In genomic region chr1:149936076-149936991, GRCh38 we compare ENCODE assay signal across 8 cellular contexts. TPM values are rescaled to one million over a fixed set of nuclear protein-coding genes. Genes with fewer than 3 reads are reported as not detected.
DNase-seq lines count a peak whose midpoint lies in the region; ATAC-seq, FAIRE-seq and TF ChIP-seq lines count a peak whose summit lies in the region.

MTMR11 (minus strand) TSS chr1:149936879; CDS start chr1:149936647, 232 bp downstream.

- H3K4me2 ChIP-seq in endothelial cell of umbilical vein (ENCODE audit: insufficient read depth, low read length) = peak within 1 kb of the TSS; percentile 75

- DNase-seq in ELR (ENCODE audit: low read depth) (peak; percentile 67), Panc1 (ENCODE audit: low read depth, low spot score) (no peak), endothelial cell of umbilical vein (ENCODE audit: low read depth, low spot score) (no peak), immature natural killer cell (no peak), NCI-H774 (lab: John Stamatoyannopoulos, UW) (no peak), T-cell (no peak)
- DNase-seq in stimulated activated naive CD4-positive, alpha-beta T cell (lab: John Stamatoyannopoulos, UW) = no peak

- H3K4me3 Mint-ChIP-seq in immature natural killer cell = no peak within 1 kb of the TSS
- no peak within 1 kb of the TSS for H3K4me3 Mint-ChIP-seq in T-cell

- H3K27me3 ChIP-seq in Panc1 (ENCODE audit: control insufficient read depth, insufficient read depth, low read length) = no peaks in the 10 kb centered on the region
- no peaks in the 10 kb centered on the region for H3K27me3 ChIP-seq in endothelial cell of umbilical vein (ENCODE audit: control insufficient read depth in 2 of 2, insufficient read depth in 2 of 2, low read length in 2 of 2)
- H3K27me3 ChIP-seq in mucosa of rectum (ENCODE audit: control insufficient read depth in 2 of 2, insufficient read depth in 2 of 2, low read length in 2 of 2) = no peaks in the 10 kb centered on the region

- H4K20me1 ChIP-seq in endothelial cell of umbilical vein (replicated peaks; ENCODE audit: control insufficient read depth, extremely low read depth, insufficient read depth, low read length) = no peaks in the 10 kb centered on the region

- peak; percentile 75 for FAIRE-seq in endothelial cell of umbilical vein (lab: Jason Lieb, UNC)

- H3K4me3 ChIP-seq in Panc1 (ENCODE audit: low read depth in 2 of 2, low read length in 2 of 2) = peak within 1 kb of the TSS; percentile 68 to 94
- peak within 1 kb of the TSS; percentile 29 to 47 (median 45) for H3K4me3 ChIP-seq in endothelial cell of umbilical vein (replicated peaks in 1 of 3; ENCODE audit: insufficient read depth in 1 of 3, low read depth in 1 of 3, low read length in 3 of 3)
- peak within 1 kb of the TSS; percentile 88 to 90 for H3K4me3 ChIP-seq in mucosa of rectum (ENCODE audit: low read length in 2 of 2)

- H3K79me2 ChIP-seq in endothelial cell of umbilical vein (ENCODE audit: control insufficient read depth, insufficient read depth, low read length) = no peaks in the 10 kb centered on the region

- H3K27ac Mint-ChIP-seq in immature natural killer cell = no peak within 1 kb of the TSS
- H3K27ac Mint-ChIP-seq in T-cell = peak within 1 kb of the TSS in 1 of 2 donors; percentile 34

- BruUV-seq in Panc1 (replicated peaks; lab: Mats Ljungman, UMichigan) = no TSS peak
- no TSS peak for BruUV-seq in endothelial cell of umbilical vein (replicated peaks; lab: Mats Ljungman, UMichigan)

- H3K9me3 Mint-ChIP-seq in immature natural killer cell (peaks cover 0 to 2% (median 0%) of the 10 kb centered on the region in 6 donors), T-cell (no peaks in the 10 kb centered on the region)

- H3K4me1 ChIP-seq in Panc1 (ENCODE audit: control insufficient read depth, insufficient read depth, low read length) (peaks cover 47% of the 10 kb centered on the region), endothelial cell of umbilical vein (ENCODE audit: control insufficient read depth, extremely low read depth, insufficient read depth, low read length) (peaks cover 38% of the 10 kb centered on the region), mucosa of rectum (ENCODE audit: control insufficient read depth in 2 of 2, insufficient read depth in 2 of 2, low read length in 2 of 2) (peaks cover 38 to 71% of the 10 kb centered on the region in 2 donors)

- POLR2A ChIA-PET in Panc1 (lab: Charles Lee) (no interaction called here), endothelial cell of umbilical vein (lab: Charles Lee) (interaction anchor here (2.0 kb wide), 1 partner anchor 48 kb away, joined by 6 read pairs; a partner anchor contains a TSS), T-cell (lab: Charles Lee) (no interaction called here)

- CTCF ChIA-PET in Panc1 (lab: Charles Lee) (no interaction called here), endothelial cell of umbilical vein (lab: Charles Lee) (interaction anchor here (1.0 kb wide), 1 partner anchor 48 kb away, joined by 3 read pairs; no protein-coding TSS in a partner anchor), T-cell (lab: Charles Lee) (no interaction called here)

- H3K9me3 ChIP-seq in Panc1 (ENCODE audit: control insufficient read depth, insufficient read depth, low read depth, low read length) (no peaks in the 10 kb centered on the region), endothelial cell of umbilical vein (replicated peaks; ENCODE audit: control insufficient read depth, insufficient read depth, low read length) (no peaks in the 10 kb centered on the region), mucosa of rectum (ENCODE audit: control insufficient read depth in 2 of 2, low read length in 2 of 2) (no peaks in the 10 kb centered on the region)

- H3K27me3 Mint-ChIP-seq in immature natural killer cell (ENCODE audit: low read depth in 3 of 3) = peaks cover 0 to 4% (median 3%) of the 10 kb centered on the region in 3 donors
- peaks cover 2 to 4% of the 10 kb centered on the region in 2 donors for H3K27me3 Mint-ChIP-seq in T-cell

- H3K9ac ChIP-seq in endothelial cell of umbilical vein (replicated peaks; ENCODE audit: extremely low read depth, insufficient read depth, low read length) = no peak within 1 kb of the TSS
- peak within 1 kb of the TSS; percentile 84 to 94 for H3K9ac ChIP-seq in mucosa of rectum (ENCODE audit: low read depth in 1 of 2, low read length in 2 of 2)

- H3K4me1 Mint-ChIP-seq in immature natural killer cell (peaks cover 0 to 4% of the 10 kb centered on the region in 2 donors), T-cell (peaks cover 8 to 21% (median 21%) of the 10 kb centered on the region in 3 donors)

- H3K27ac ChIP-seq in Panc1 (ENCODE audit: low read length) (peak within 1 kb of the TSS; percentile 91), endothelial cell of umbilical vein (ENCODE audit: insufficient read depth, low read depth, low read length) (no peak within 1 kb of the TSS), mucosa of rectum (ENCODE audit: low read depth in 2 of 2, low read length in 2 of 2) (peak within 1 kb of the TSS; percentile 91 to 92)

- H2AFZ ChIP-seq in endothelial cell of umbilical vein (ENCODE audit: low read depth, low read length) = peak within 1 kb of the TSS; percentile 32

- H3K36me3 Mint-ChIP-seq in immature natural killer cell (no peaks in the 10 kb centered on the region), T-cell (no peaks in the 10 kb centered on the region)

- H3K36me3 ChIP-seq in Panc1 (ENCODE audit: control insufficient read depth, insufficient read depth, low read length) (no peaks in the 10 kb centered on the region), endothelial cell of umbilical vein (ENCODE audit: control insufficient read depth in 2 of 2, extremely low read depth in 1 of 2, insufficient read depth in 2 of 2, low read length in 2 of 2) (no peaks in the 10 kb centered on the region), mucosa of rectum (ENCODE audit: control insufficient read depth in 2 of 2, insufficient read depth in 2 of 2, low read length in 2 of 2) (peaks cover 13 to 24% of the 10 kb centered on the region in 2 donors)

- ATAC-seq in Panc1 (peak; percentile 76), T-cell (replicated peaks in 1 of 4) (no peak)

- H3K9me1 ChIP-seq in endothelial cell of umbilical vein (replicated peaks; ENCODE audit: control insufficient read depth, extremely low read depth, insufficient read depth, low read length) = no peaks in the 10 kb centered on the region

- TF ChIP-seq CTCF in Panc1 (IDR thresholded peaks at IDR 0.05) (no peak), endothelial cell of umbilical vein (IDR thresholded peaks at IDR 0.05; ENCODE audit: extremely low read depth in 1 of 2, insufficient read depth in 1 of 2, low read depth in 1 of 2, low read length in 2 of 2) (no peak)

- in situ Hi-C loops in Panc1 (cut with HindIII; ENCODE audit: low pct_unique_long_range_greater_than_20kb, low sequenced_read_pairs) = no loop called here

- intact Hi-C loops in Panc1 (cut with micrococcal nuclease; ENCODE audit: unreplicated experiment) = no loop called here
- intact Hi-C loops in endothelial cell of umbilical vein (cut with micrococcal nuclease) = no loop called here

- TF ChIP-seq POLR2A in endothelial cell of umbilical vein (IDR thresholded peaks at IDR 0.05; ENCODE audit: low read depth, low read length) = no peak

- dilution Hi-C loops in endothelial cell of umbilical vein (cut with MboI; ENCODE audit: extremely low pct_ligation_motif_present, low sequenced_read_pairs) = no loop called here

TF ChIP-seq in endothelial cell of umbilical vein, 7 proteins besides CTCF, POLR2A, EP300 and RAD21:
- TF ChIP-seq GATA2 (IDR thresholded peaks at IDR 0.05; ENCODE audit: insufficient read depth, insufficient read length, low read depth, low read length) = no peak
- TF ChIP-seq MYC (IDR thresholded peaks at IDR 0.05; ENCODE audit: low read depth, low read length) = no peak
- no peak for TF ChIP-seq MAX (IDR thresholded peaks at IDR 0.05; ENCODE audit: insufficient read depth, insufficient read length)
- TF ChIP-seq POLR2AphosphoS5 (IDR thresholded peaks at IDR 0.05; ENCODE audit: insufficient read depth, low read depth, low read length) = peak; percentile 12
- no peak for TF ChIP-seq JUN (IDR thresholded peaks at IDR 0.05; ENCODE audit: borderline replicate concordance, insufficient read depth, insufficient read length, low read depth)

RNA-seq across cellular contexts. Expression of gene MTMR11, which starts in this region (rescaled TPM):
- total RNA-seq in Panc1 (2021; ENCODE audit: unreplicated experiment) (12.0 TPM), endothelial cell of umbilical vein (7.8 and 11.2 TPM in 2 replicates), T-cell (1 to 10 TPM in 4 of 5 donors, under 1 TPM in 1; 0.58 to 2.5 (median 1.5) TPM)
- 9.4 TPM for polyA plus RNA-seq in Panc1 (2012; ENCODE audit: insufficient read length)
- polyA plus RNA-seq in endothelial cell of umbilical vein (14.4 and 16.9 TPM in 2 replicates), immature natural killer cell (1 to 10 TPM in 2 of 3 donors, under 1 TPM in 1; 0.17 to 4.8 (median 1.7) TPM)
- polyA plus RNA-seq in endothelial cell of umbilical vein (2011; cell fraction: cytosol; rRNA removed) = 9.1 and 10.4 TPM in 2 replicates
- polyA plus RNA-seq in endothelial cell of umbilical vein (2011; cell fraction: nucleus; rRNA removed) = 48.7 and 52.5 TPM in 2 replicates
- 11.5 and 15.9 TPM in 2 replicates for polyA plus RNA-seq in endothelial cell of umbilical vein (2012)
- 17.6 and 28.9 TPM in 2 replicates for polyA minus RNA-seq in endothelial cell of umbilical vein
- polyA minus RNA-seq in endothelial cell of umbilical vein (2011; cell fraction: cytosol; rRNA and poly(A)+ RNA removed) = 2.0 TPM
- 14.2 and 19.3 TPM in 2 replicates for polyA minus RNA-seq in endothelial cell of umbilical vein (2011; cell fraction: nucleus; rRNA and poly(A)+ RNA removed)
